ENCODE assay signal across 8 cellular contexts in the genomic region with DNA sequence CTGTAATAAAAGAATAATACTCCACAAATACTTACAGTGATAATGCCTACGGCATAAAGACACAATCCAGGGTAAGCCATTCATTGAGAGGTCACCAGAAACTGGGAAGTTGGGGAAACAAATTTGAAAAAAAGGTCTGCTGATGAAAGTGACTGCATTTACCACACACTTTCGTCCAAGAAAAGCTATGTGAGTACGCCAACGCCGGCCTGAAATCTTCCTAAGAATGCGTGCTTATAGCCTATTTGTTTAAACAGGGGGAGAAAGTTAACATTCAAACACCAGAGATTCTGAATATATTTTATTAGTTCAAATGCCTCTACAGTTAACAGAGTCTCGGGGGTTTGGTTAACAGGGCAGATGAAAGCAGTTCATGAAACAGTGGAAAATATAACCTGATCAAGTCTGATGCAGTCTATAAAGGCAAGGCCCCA. TPM values are rescaled to one million over a fixed set of nuclear protein-coding genes. Genes with fewer than 3 reads are reported as not detected.
DNase-seq lines count a peak whose midpoint lies in the region; ATAC-seq, FAIRE-seq and TF ChIP-seq lines count a peak whose summit lies in the region.

No MANE protein-coding gene starts in this region.

- TF ChIP-seq POLR2A in upper lobe of left lung (IDR thresholded peaks at IDR 0.05) (no peak), H54 (IDR thresholded peaks at IDR 0.05; ENCODE audit: low read depth, low read length) (no peak)

- peak overlapping the region; percentile 89 for H4K8ac ChIP-seq in mesendoderm (ENCODE audit: low read depth, low read length)

- peak; percentile 30 for ATAC-seq in GM18909 (IDR thresholded peaks at IDR 0.05; ENCODE audit: poor library complexity, unreplicated experiment)
- ATAC-seq in upper lobe of left lung (ENCODE audit: low FRiP score in 2 of 2): peak in 1 of 2 donors; percentile 52

- H3K27me3 ChIP-seq in MG63: no peaks in the 10 kb centered on the region
- H3K27me3 ChIP-seq in mesendoderm (ENCODE audit: insufficient read depth, low read length, poor library complexity): no peaks in the 10 kb centered on the region
- no peaks in the 10 kb centered on the region for H3K27me3 ChIP-seq in upper lobe of left lung

- no peak for FAIRE-seq in H54 (lab: Jason Lieb, UNC)

- H2BK120ac ChIP-seq in mesendoderm (ENCODE audit: low read depth, low read length): peak overlapping the region; percentile 10

- H3K9me3 ChIP-seq in MG63: no peaks in the 10 kb centered on the region
- no peaks in the 10 kb centered on the region for H3K9me3 ChIP-seq in upper lobe of left lung

- WGBS in mesendoderm (ENCODE audit: extremely low coverage, insufficient coverage, low lambda C conversion rate): no CpG with 5 or more reads among the region's 7 CpGs
- WGBS in upper lobe of left lung, 2 donors: 35 to 36% methylated on average over 7 of the region's 7 CpGs

- DNase-seq in MG63 (no peak), coronary artery (ENCODE audit: low spot score) (no peak), mesendoderm (no peak), upper lobe of left lung (no peak), SKM-1 (lab: John Stamatoyannopoulos, UW; ENCODE audit: unreplicated experiment) (no peak), NCI-H1105 (lab: John Stamatoyannopoulos, UW) (no peak), H54 (ENCODE audit: insufficient read length, low spot score) (no peak)

- H3K36me3 ChIP-seq in MG63 (peaks cover 43% of the 10 kb centered on the region), mesendoderm (ENCODE audit: control insufficient read depth, insufficient read depth, low read length) (peaks cover 1% of the 10 kb centered on the region), upper lobe of left lung (peaks cover 3 to 27% (median 20%) of the 10 kb centered on the region in 4 donors)

- H3K4me2 ChIP-seq in mesendoderm (ENCODE audit: low read length): peak overlapping the region; percentile 69

- H3K56ac ChIP-seq in mesendoderm (ENCODE audit: low read length): peak overlapping the region; percentile 95

- peak overlapping the region; percentile 94 for H3K4me3 ChIP-seq in MG63
- H3K4me3 ChIP-seq in coronary artery: peak overlapping the region; percentile 77
- H3K4me3 ChIP-seq in mesendoderm (ENCODE audit: low read length): peak overlapping the region; percentile 83
- peak overlapping the region; percentile 45 to 94 (median 83) for H3K4me3 ChIP-seq in upper lobe of left lung

- no peak overlapping the region for H3K4ac ChIP-seq in mesendoderm (ENCODE audit: low read depth, low read length)

- no peak overlapping the region for H4K5ac ChIP-seq in mesendoderm (ENCODE audit: low read length)

- H3K4me1 ChIP-seq in mesendoderm (ENCODE audit: control insufficient read depth, low read depth, low read length): peaks cover 2% of the 10 kb centered on the region
- peaks cover 16 to 25% (median 20%) of the 10 kb centered on the region in 4 donors for H3K4me1 ChIP-seq in upper lobe of left lung

- peak overlapping the region; percentile 35 for H3K18ac ChIP-seq in mesendoderm (ENCODE audit: low read length)

- no peak for TF ChIP-seq EP300 in upper lobe of left lung (IDR thresholded peaks at IDR 0.05)

- peaks cover 19% of the 10 kb centered on the region for H3K79me2 ChIP-seq in mesendoderm (ENCODE audit: control insufficient read depth, insufficient read depth, low read length)

- H3K23ac ChIP-seq in mesendoderm (ENCODE audit: low read length): no peak overlapping the region

- no peak for TF ChIP-seq CTCF in coronary artery (IDR thresholded peaks at IDR 0.05)
- TF ChIP-seq CTCF in upper lobe of left lung (IDR thresholded peaks at IDR 0.05): no peak

- peaks cover 6% of the 10 kb centered on the region for H3K79me1 ChIP-seq in mesendoderm (ENCODE audit: low read length)

- no peak overlapping the region for H2AK5ac ChIP-seq in mesendoderm (ENCODE audit: low read length)

- H3K27ac ChIP-seq in coronary artery: peak overlapping the region; percentile 88 to 90
- no peak overlapping the region for H3K27ac ChIP-seq in mesendoderm (ENCODE audit: low read depth, low read length)
- H3K27ac ChIP-seq in upper lobe of left lung: peak overlapping the region; percentile 95 to 96 (median 96)

- no peak overlapping the region for H2BK15ac ChIP-seq in mesendoderm (replicated peaks; ENCODE audit: low read depth)

- H2BK5ac ChIP-seq in mesendoderm (ENCODE audit: low read length): no peak overlapping the region

- H3K9ac ChIP-seq in mesendoderm (ENCODE audit: low read length): peak overlapping the region; percentile 92

RNA-seq across cellular contexts. Expression of a gene that starts 0.7 kb away (rescaled TPM):
- 41.6 and 59.7 TPM in 2 replicates for total RNA-seq in MG63 (2014; rRNA removed; shearing (Covaris generic); ENCODE audit: low replicate concordance)
- polyA plus RNA-seq in mesendoderm (2013, experiment 1 of 2): 79.3 TPM
- 77.9 TPM for polyA plus RNA-seq in mesendoderm (2013, experiment 2 of 2)
- total RNA-seq in upper lobe of left lung: 10 to 100 TPM; 18.7 to 29.3 (median 21.5) TPM

RNA-seq across cellular contexts. Expression of a gene that starts 21.8 kb away (rescaled TPM):
- not detected in 2 replicates for total RNA-seq in MG63 (2014; rRNA removed; shearing (Covaris generic); ENCODE audit: low replicate concordance)
- polyA plus RNA-seq in mesendoderm (2013, experiment 1 of 2): not detected
- polyA plus RNA-seq in mesendoderm (2013, experiment 2 of 2): not detected
- not detected for total RNA-seq in upper lobe of left lung
